2 cellular contexts compared by ENCODE assay signal in genomic region chr7:27603813-27604212, GRCh38.
TF ChIP-seq lines count a peak whose summit lies in the region.

No MANE protein-coding gene starts in this region.

TF ChIP-seq in K562, 482 proteins besides CTCF, POLR2A, EP300 and RAD21 (continued from another document):
- TF ChIP-seq E2F4 (CRISPR knock-in tag; IDR thresholded peaks at IDR 0.05; ENCODE audit: low read depth) (no peak), GMEB1 (CRISPR knock-in tag; IDR thresholded peaks at IDR 0.05) (no peak), CCNT2 (IDR thresholded peaks at IDR 0.05; ENCODE audit: borderline replicate concordance, extremely low read depth, insufficient read length, low read depth, low read length) (no peak), POLR2H (tag; IDR thresholded peaks at IDR 0.05; ENCODE audit: low read depth) (no peak), HES1 (IDR thresholded peaks at IDR 0.05; ENCODE audit: low read depth) (no peak)
TF ChIP-seq in K562: peak in this region for 1.

TF ChIP-seq in HEK293T, 16 proteins besides CTCF, POLR2A, EP300 and RAD21 (continued from another document):
- TF ChIP-seq SP1 (IDR thresholded peaks at IDR 0.05): no peak
- no peak for TF ChIP-seq NFRKB (IDR thresholded peaks at IDR 0.05)
- no peak for TF ChIP-seq SUZ12 (IDR thresholded peaks at IDR 0.05)
- no peak for TF ChIP-seq HDGF (IDR thresholded peaks at IDR 0.05; ENCODE audit: borderline replicate concordance)
- TF ChIP-seq FOXA1 (IDR thresholded peaks at IDR 0.05): no peak
- TF ChIP-seq TARDBP (IDR thresholded peaks at IDR 0.05): no peak
- TF ChIP-seq BHLHE40 (IDR thresholded peaks at IDR 0.05; ENCODE audit: borderline replicate concordance): no peak
- no peak for TF ChIP-seq ELF4 (IDR thresholded peaks at IDR 0.05)
- no peak for TF ChIP-seq CTBP1 (IDR thresholded peaks at IDR 0.05; ENCODE audit: borderline replicate concordance)
